1 cellular context compared by ENCODE assay signal in the genomic region with DNA sequence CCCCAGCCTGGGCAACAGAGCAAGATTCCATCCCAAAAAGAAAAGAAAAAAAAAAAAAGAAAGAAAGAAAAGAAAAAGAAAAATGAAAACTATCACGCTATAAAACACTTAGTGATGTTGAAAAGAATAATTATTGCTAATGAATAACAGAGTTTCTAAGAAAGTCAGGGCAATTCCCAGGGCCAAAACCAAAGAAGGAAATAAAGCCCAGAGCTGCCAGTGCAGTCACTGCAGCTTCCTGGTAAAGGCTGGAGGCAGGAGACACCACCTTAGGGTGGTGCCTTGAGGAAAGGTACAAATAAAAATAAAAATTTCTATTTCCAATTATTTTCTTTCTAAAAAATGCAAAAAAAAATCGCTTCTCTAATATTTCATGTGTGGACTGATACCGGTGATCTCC.
TF ChIP-seq lines count a peak whose summit lies in the region.

No MANE protein-coding gene starts in this region.

TF ChIP-seq in A549, 52 proteins besides CTCF, POLR2A, EP300 and RAD21 (continued from another document):
- TF ChIP-seq, protein P1, sequence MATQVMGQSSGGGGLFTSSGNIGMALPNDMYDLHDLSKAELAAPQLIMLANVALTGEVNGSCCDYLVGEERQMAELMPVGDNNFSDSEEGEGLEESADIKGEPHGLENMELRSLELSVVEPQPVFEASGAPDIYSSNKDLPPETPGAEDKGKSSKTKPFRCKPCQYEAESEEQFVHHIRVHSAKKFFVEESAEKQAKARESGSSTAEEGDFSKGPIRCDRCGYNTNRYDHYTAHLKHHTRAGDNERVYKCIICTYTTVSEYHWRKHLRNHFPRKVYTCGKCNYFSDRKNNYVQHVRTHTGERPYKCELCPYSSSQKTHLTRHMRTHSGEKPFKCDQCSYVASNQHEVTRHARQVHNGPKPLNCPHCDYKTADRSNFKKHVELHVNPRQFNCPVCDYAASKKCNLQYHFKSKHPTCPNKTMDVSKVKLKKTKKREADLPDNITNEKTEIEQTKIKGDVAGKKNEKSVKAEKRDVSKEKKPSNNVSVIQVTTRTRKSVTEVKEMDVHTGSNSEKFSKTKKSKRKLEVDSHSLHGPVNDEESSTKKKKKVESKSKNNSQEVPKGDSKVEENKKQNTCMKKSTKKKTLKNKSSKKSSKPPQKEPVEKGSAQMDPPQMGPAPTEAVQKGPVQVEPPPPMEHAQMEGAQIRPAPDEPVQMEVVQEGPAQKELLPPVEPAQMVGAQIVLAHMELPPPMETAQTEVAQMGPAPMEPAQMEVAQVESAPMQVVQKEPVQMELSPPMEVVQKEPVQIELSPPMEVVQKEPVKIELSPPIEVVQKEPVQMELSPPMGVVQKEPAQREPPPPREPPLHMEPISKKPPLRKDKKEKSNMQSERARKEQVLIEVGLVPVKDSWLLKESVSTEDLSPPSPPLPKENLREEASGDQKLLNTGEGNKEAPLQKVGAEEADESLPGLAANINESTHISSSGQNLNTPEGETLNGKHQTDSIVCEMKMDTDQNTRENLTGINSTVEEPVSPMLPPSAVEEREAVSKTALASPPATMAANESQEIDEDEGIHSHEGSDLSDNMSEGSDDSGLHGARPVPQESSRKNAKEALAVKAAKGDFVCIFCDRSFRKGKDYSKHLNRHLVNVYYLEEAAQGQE (IDR thresholded peaks at IDR 0.05), result no peak
- no peak for TF ChIP-seq FOXS1 (CRISPR knock-in tag; IDR thresholded peaks at IDR 0.05)
- TF ChIP-seq, protein P2, sequence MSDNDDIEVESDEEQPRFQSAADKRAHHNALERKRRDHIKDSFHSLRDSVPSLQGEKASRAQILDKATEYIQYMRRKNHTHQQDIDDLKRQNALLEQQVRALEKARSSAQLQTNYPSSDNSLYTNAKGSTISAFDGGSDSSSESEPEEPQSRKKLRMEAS (IDR thresholded peaks at IDR 0.05), result no peak
- TF ChIP-seq RCOR1 (IDR thresholded peaks at IDR 0.05; ENCODE audit: low read depth, low read length), result no peak
- TF ChIP-seq ZC3H11A (IDR thresholded peaks at IDR 0.05), result no peak
